In genomic region chr1:152185544-152186391, GRCh38 we compare ENCODE assay signal across 8 cellular contexts. TPM values are rescaled to one million over a fixed set of nuclear protein-coding genes. Genes with fewer than 3 reads are reported as not detected.
DNase-seq lines count a peak whose midpoint lies in the region; ATAC-seq and TF ChIP-seq lines count a peak whose summit lies in the region.

No MANE protein-coding gene starts in this region.

- H3K36me3 ChIP-seq in SU-DHL-6 (ENCODE audit: low read length), result no peaks in the 10 kb centered on the region

- no peaks in the 10 kb centered on the region for H3K27me3 Mint-ChIP-seq in MCF 10A (ENCODE audit: insufficient read depth, unreplicated experiment)

- no peak overlapping the region for H3K27ac ChIP-seq in SU-DHL-6 (ENCODE audit: low read depth, low read length)

- no peaks in the 10 kb centered on the region for H3K9me2 ChIP-seq in SU-DHL-6 (replicated peaks; ENCODE audit: insufficient read depth, low read length)

- no peaks in the 10 kb centered on the region for H3K9me3 Mint-ChIP-seq in MCF 10A (ENCODE audit: unreplicated experiment)

- H4K20me1 ChIP-seq in SU-DHL-6 (ENCODE audit: low read depth, low read length), result no peaks in the 10 kb centered on the region

- H3K4me2 ChIP-seq in SU-DHL-6 (ENCODE audit: low read depth, low read length, poor library complexity, severe bottlenecking), result no peak overlapping the region

- H3K4me3 ChIP-seq in AG09309 (ENCODE audit: control insufficient read depth, low read depth, low read length) (no peak overlapping the region), SU-DHL-6 (ENCODE audit: insufficient read depth, low read length, poor library complexity, severe bottlenecking) (no peak overlapping the region)

- peak overlapping the region; percentile 1 for H3K4me3 Mint-ChIP-seq in MCF 10A (ENCODE audit: unreplicated experiment)

- no peak overlapping the region for H3K9ac ChIP-seq in SU-DHL-6 (ENCODE audit: low read length)

- no peaks in the 10 kb centered on the region for H3K79me2 ChIP-seq in SU-DHL-6 (ENCODE audit: insufficient read depth, low read length)

- no peaks in the 10 kb centered on the region for H3K9me3 ChIP-seq in SU-DHL-6 (ENCODE audit: insufficient read depth, low read length)

- peak; percentile 80 for TF ChIP-seq CTCF in AG09309 (IDR thresholded peaks at IDR 0.05; ENCODE audit: control insufficient read depth, insufficient read depth, low read depth, low read length, missing control alignments)
- TF ChIP-seq CTCF in SU-DHL-6 (IDR thresholded peaks at IDR 0.05; ENCODE audit: insufficient read depth, low read length, poor library complexity, severe bottlenecking), result peak; percentile 30
- peak; percentile 92 for TF ChIP-seq CTCF in MCF 10A (IDR thresholded peaks at IDR 0.05; ENCODE audit: unreplicated experiment)

- CTCF ChIA-PET in MCF 10A (lab: Yijun Ruan, JAX), result interaction anchor here (0.5 to 16.4 kb wide), 55 partner anchors 13 to 934 kb away, joined by 3 to 517 read pairs (median 4); partner anchors contain the start of genes HRNR, RPTN, S100A11 and TCHH

- ATAC-seq in GM18861 (IDR thresholded peaks at IDR 0.05; ENCODE audit: unreplicated experiment) (peak; percentile 58), GM21367 (IDR thresholded peaks at IDR 0.05; ENCODE audit: unreplicated experiment) (no peak)

- DNase-seq in AG09309 (ENCODE audit: low read depth), result peak; percentile 42
- peak; percentile 9 for DNase-seq in NCI-H1048 (lab: John Stamatoyannopoulos, UW)
- DNase-seq in MCF 10A (ENCODE audit: unreplicated experiment), result peak; percentile 88
- peak; percentile 76 for DNase-seq in islet precursor cell
- DNase-seq in stimulated activated CD4-positive, alpha-beta T cell treated with anti-CD3 and anti-CD28 coated beads, Interleukin-4, amount 100 ng/mL, for 4 hours, result peak; percentile 3 to 20

- H2AFZ ChIP-seq in SU-DHL-6 (ENCODE audit: low read depth, low read length, severe bottlenecking), result no peak overlapping the region

- peaks cover 62% of the 10 kb centered on the region for H3K4me1 Mint-ChIP-seq in MCF 10A (ENCODE audit: insufficient read depth, unreplicated experiment)

- peak overlapping the region; percentile 58 for H3K27ac Mint-ChIP-seq in MCF 10A (ENCODE audit: low read depth, unreplicated experiment)

- H3K27me3 ChIP-seq in SU-DHL-6 (ENCODE audit: low read length), result no peaks in the 10 kb centered on the region

- POLR2A ChIA-PET in MCF 10A (lab: Yijun Ruan, JAX), result interaction anchor here (0.5 to 14.6 kb wide), 17 partner anchors 16 to 272 kb away, joined by 3 to 503 read pairs (median 4); partner anchors contain the start of genes S100A10 and S100A11

- intact Hi-C loops in MCF 10A (cut with micrococcal nuclease), result loop anchor here (1.0 to 10.0 kb wide), 3 partner anchors 43 to 251 kb away; no protein-coding TSS in a partner anchor

- H3F3A ChIP-seq in SU-DHL-6 (ENCODE audit: insufficient read depth), result no peaks in the 10 kb centered on the region

- BruUV-seq in MCF 10A (replicated peaks; lab: Mats Ljungman, UMichigan), result no TSS peak

- H3K36me3 Mint-ChIP-seq in MCF 10A (ENCODE audit: insufficient read depth, unreplicated experiment), result no peaks in the 10 kb centered on the region

RNA-seq across cellular contexts. Expression of gene RPTN, which starts 26.7 kb away (rescaled TPM):
- not detected in 2 replicates for total RNA-seq in MCF 10A (2022)

RNA-seq across cellular contexts. Expression of gene HRNR, which starts 38.2 kb away (rescaled TPM):
- not detected in 2 replicates for total RNA-seq in MCF 10A (2022)

Comparison
In these comparisons a context has a peak if more than half of its experiments do, and no peak if none do; other contexts are left out.
1. DNase-seq: peak in every context shown above with its lines; median percentile 88 in MCF 10A; 76 in islet precursor cell; 42 in AG09309; 12 in stimulated activated CD4-positive, alpha-beta T cell treated with anti-CD3 and anti-CD28 coated beads, Interleukin-4, amount 100 ng/mL, for 4 hours; 9 in NCI-H1048.
2. CTCF ChIP-seq: peak in every context shown above with its lines; median percentile 92 in MCF 10A; 80 in AG09309; 30 in SU-DHL-6.